Comparison of ENCODE assay signal across 8 cellular contexts in genomic region chr4:26858035-26858918, GRCh38. TPM values are rescaled to one million over a fixed set of nuclear protein-coding genes. Genes with fewer than 3 reads are reported as not detected.
DNase-seq lines count a peak whose midpoint lies in the region; ATAC-seq and TF ChIP-seq lines count a peak whose summit lies in the region.

No MANE protein-coding gene starts in this region.

- peak overlapping the region; percentile 94 for H3K27ac Mint-ChIP-seq in type B pancreatic cell

- H3K9me3 Mint-ChIP-seq in type B pancreatic cell: no peaks in the 10 kb centered on the region

- peak overlapping the region; percentile 87 for H3K27ac ChIP-seq in right atrium auricular region
- H3K27ac ChIP-seq in adrenal gland: peak overlapping the region in 3 of 5 donors; percentile 51 to 89 (median 83)
- H3K27ac ChIP-seq in right lobe of liver: peak overlapping the region; percentile 61 to 90 (median 79)

- H3K4me3 Mint-ChIP-seq in type B pancreatic cell: peak overlapping the region; percentile 94

- H3K9me3 ChIP-seq in right atrium auricular region: no peaks in the 10 kb centered on the region
- no peaks in the 10 kb centered on the region for H3K9me3 ChIP-seq in adrenal gland (replicated peaks in 1 of 3)
- H3K9me3 ChIP-seq in right lobe of liver: no peaks in the 10 kb centered on the region

- TF ChIP-seq CTCF in right atrium auricular region (IDR thresholded peaks at IDR 0.05) (no peak), adrenal gland (IDR thresholded peaks at IDR 0.05) (no peak), right lobe of liver (IDR thresholded peaks at IDR 0.05) (no peak), type B pancreatic cell (conservative IDR thresholded peaks at IDR 0.05) (no peak)

- DNase-seq in right atrium auricular region (ENCODE audit: low spot score) (no peak), left ventricle myocardium superior (no peak), adrenal gland (no peak), right lobe of liver (no peak), type B pancreatic cell (ENCODE audit: extremely low spot score, unreplicated experiment) (no peak), cortex of kidney (lab: John Stamatoyannopoulos, UW) (no peak), activated gamma-delta T cell treated with Interleukin-2 at 50 U/mL for 16 hours (no peak)

- H3K4me1 ChIP-seq in right atrium auricular region (peaks cover 0 to 43% of the 10 kb centered on the region in 2 donors), adrenal gland (replicated peaks in 1 of 2) (peaks cover 18 to 35% of the 10 kb centered on the region in 2 donors), right lobe of liver (peaks cover 0 to 25% (median 11%) of the 10 kb centered on the region in 4 donors)

- ATAC-seq in left ventricle myocardium superior (no peak), right lobe of liver (no peak), HG02884 (IDR thresholded peaks at IDR 0.05; ENCODE audit: unreplicated experiment) (no peak)

- intact Hi-C loops in left ventricle myocardium superior (cut with micrococcal nuclease): no loop called here
- intact Hi-C loops in adrenal gland (cut with DNase I): no loop called here
- intact Hi-C loops in right lobe of liver (cut with DNase I): no loop called here

- H3K27me3 Mint-ChIP-seq in type B pancreatic cell: no peaks in the 10 kb centered on the region

- peaks cover 35% of the 10 kb centered on the region for H3K4me1 Mint-ChIP-seq in type B pancreatic cell (ENCODE audit: unreplicated experiment)

- H3K27me3 ChIP-seq in right atrium auricular region (no peaks in the 10 kb centered on the region), adrenal gland (no peaks in the 10 kb centered on the region), right lobe of liver (no peaks in the 10 kb centered on the region)

- TF ChIP-seq POLR2A in adrenal gland (IDR thresholded peaks at IDR 0.05) (no peak), right lobe of liver (IDR thresholded peaks at IDR 0.05) (no peak)

- 8 to 14% (median 11%) methylated on average over 16 to 17 of the region's 17 CpGs for WGBS in adrenal gland, 4 donors
- 7% methylated on average over 16 of the region's 17 CpGs for WGBS in right lobe of liver (ENCODE audit: insufficient coverage, low coverage, low lambda C conversion rate, missing lambda C conversion rate)

- H3K36me3 ChIP-seq in right atrium auricular region: no peaks in the 10 kb centered on the region
- H3K36me3 ChIP-seq in adrenal gland (replicated peaks in 1 of 2): no peaks in the 10 kb centered on the region
- no peaks in the 10 kb centered on the region for H3K36me3 ChIP-seq in right lobe of liver

- H3K36me3 Mint-ChIP-seq in type B pancreatic cell: no peaks in the 10 kb centered on the region

- H3K4me3 ChIP-seq in right atrium auricular region: peak overlapping the region; percentile 50 to 67
- H3K4me3 ChIP-seq in adrenal gland: peak overlapping the region in 3 of 4 donors; percentile 33 to 94 (median 86)
- peak overlapping the region; percentile 61 to 88 (median 64) for H3K4me3 ChIP-seq in right lobe of liver

RNA-seq across cellular contexts. Expression of gene STIM2, which starts 2.4 kb away (rescaled TPM):
- 10 to 100 TPM in 1 of 2 donors, 1 to 10 TPM in 1; 9.2 to 10.5 TPM for total RNA-seq in right atrium auricular region
- 12.5 TPM for total RNA-seq in left ventricle myocardium superior
- total RNA-seq in adrenal gland: 10 to 100 TPM in 7 of 8 donors, 1 to 10 TPM in 1; 7.5 to 21.4 (median 17.3) TPM
- polyA plus RNA-seq in adrenal gland: 10 to 100 TPM; 11.0 to 12.7 (median 11.7) TPM
- 10 to 100 TPM in 2 of 6 experiments, 1 to 10 TPM in 4; 9.1 to 14.6 (median 9.6) TPM for total RNA-seq in right lobe of liver
- 27.1 and 36.2 TPM in 2 replicates for total RNA-seq in type B pancreatic cell (ENCODE audit: low replicate concordance)
